25 cellular contexts compared by ENCODE assay signal in the genomic region with DNA sequence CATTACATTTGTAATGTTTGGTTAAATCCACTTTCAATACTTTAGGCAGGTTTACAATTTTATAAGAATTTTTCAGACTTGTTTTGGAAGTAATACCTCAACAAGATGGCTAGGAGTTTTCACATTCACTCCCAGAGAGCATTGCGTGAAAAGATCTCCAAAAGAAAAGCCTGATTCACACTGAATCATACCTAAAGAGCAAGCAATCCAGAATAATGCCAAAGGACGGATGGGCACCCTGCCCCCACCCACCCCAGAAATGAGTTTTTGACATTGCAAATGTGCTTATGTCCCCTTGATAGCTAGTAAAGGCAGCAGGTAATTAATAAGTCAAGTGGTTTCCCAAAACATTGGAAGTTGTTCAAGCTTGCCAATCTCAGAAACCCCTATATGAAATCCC.
DNase-seq lines count a peak whose midpoint lies in the region; ATAC-seq and TF ChIP-seq lines count a peak whose summit lies in the region.
"Had no signal": no experiment of that assay in that cellular context is flagged by ENCODE, and none has a peak within 500 bp of the region (broad histone marks: within the 10 kb centered on the region; RNA-seq: fewer than 3 reads in every experiment).

No MANE protein-coding gene starts in this region.

- H3K27me3 ChIP-seq in aorta (ENCODE audit: control insufficient read depth in 1 of 2, insufficient read depth in 2 of 2, low read length in 1 of 2), result no peaks in the 10 kb centered on the region
- H3K27me3 ChIP-seq: gastroesophageal sphincter, Peyer's patch had no signal

- H3K4me1 ChIP-seq in aorta (ENCODE audit: control insufficient read depth in 1 of 2, insufficient read depth in 2 of 2, low read length in 2 of 2), result no peaks in the 10 kb centered on the region
- H3K4me1 ChIP-seq: gastroesophageal sphincter, Peyer's patch had no signal

- H3K36me3 ChIP-seq in aorta (ENCODE audit: control insufficient read depth in 1 of 2, insufficient read depth in 2 of 2, low read length in 1 of 2), result no peaks in the 10 kb centered on the region
- H3K36me3 ChIP-seq: gastroesophageal sphincter, Peyer's patch, thoracic aorta had no signal

- intact Hi-C loops in aorta (cut with DNase I), result no loop called here

- ATAC-seq in GM19452 (IDR thresholded peaks at IDR 0.05; ENCODE audit: unreplicated experiment), result no peak
- no peak for ATAC-seq in HG02973 (IDR thresholded peaks at IDR 0.05; ENCODE audit: unreplicated experiment)
- no peak for ATAC-seq in aorta (ENCODE audit: low FRiP score)
- ATAC-seq in HG03175 (IDR thresholded peaks at IDR 0.05; ENCODE audit: unreplicated experiment), result no peak
- ATAC-seq: gastroesophageal sphincter; mucosa of descending colon; stimulated activated effector memory CD8-positive, alpha-beta T cell treated with anti-CD3 and anti-CD28 coated beads, Interleukin-12 subunit alpha, Interleukin-12 subunit beta, amount 100 ng/mL, for 72 hours had no signal

- H3K4me3 ChIP-seq in WI38 (ENCODE audit: low read depth, low read length), result peak overlapping the region; percentile 32
- H3K4me3 ChIP-seq in fibroblast of pulmonary artery (replicated peaks; ENCODE audit: low read depth, low read length), result no peak overlapping the region
- no peak overlapping the region for H3K4me3 ChIP-seq in aorta (ENCODE audit: low read length in 2 of 2)
- H3K4me3 ChIP-seq: coronary artery, gastroesophageal sphincter, mucosa of descending colon, Peyer's patch, thoracic aorta had no signal

- H3K27ac ChIP-seq in aorta (ENCODE audit: low read depth in 1 of 2, low read length in 2 of 2), result no peak overlapping the region
- H3K27ac ChIP-seq: coronary artery, gastroesophageal sphincter, Peyer's patch, thoracic aorta had no signal

- TF ChIP-seq CTCF in WI38 (IDR thresholded peaks at IDR 0.05; ENCODE audit: low read depth, low read length) (no peak), fibroblast of pulmonary artery (IDR thresholded peaks at IDR 0.05; ENCODE audit: low read length, missing control alignments) (no peak)

- 80 to 81% methylated on average over 2 of the region's 2 CpGs for WGBS in aorta, 2 donors

- H3K9me3 ChIP-seq in aorta (ENCODE audit: control insufficient read depth, low read length), result peaks cover 1% of the 10 kb centered on the region
- H3K9me3 ChIP-seq: gastroesophageal sphincter, mucosa of descending colon, Peyer's patch, thoracic aorta had no signal

- DNase-seq in A172 (ENCODE audit: low spot score) (peak; percentile 47), HS-5 (ENCODE audit: low read depth) (peak; percentile 51), fibroblast of pulmonary artery (ENCODE audit: low read depth) (peak; percentile 41), aorta (no peak)
- DNase-seq: 8988T; activated CD4-positive, alpha-beta T cell treated with anti-CD3 and anti-CD28 coated beads, Interleukin-2, amount 10 ng/mL, durations not matched to agents 24 days and 14 days; activated CD8-positive, alpha-beta memory T cell treated with anti-CD3 and anti-CD28 coated beads, Interleukin-2, amount 50 U/mL, for 48 hours; activated gamma-delta T cell treated with Interleukin-2 at 50 U/mL for 16 hours; C1 segment of cervical spinal cord; DMS 273 treated with DMSO at 0.1 percent for 48 hours; GOT3; KG1; mucosa of descending colon; NCI-H1105 treated with DMSO at 0.1 percent for 48 hours; NCI-H2171; Peyer's patch; stimulated activated CD4-positive, alpha-beta T cell treated with anti-CD3 and anti-CD28 coated beads, Interleukin-15, amount 100 ng/mL, for 24 hours had no signal

Comparison
In these comparisons a context has a peak if more than half of its experiments do, and no peak if none do; other contexts are left out.
1. DNase-seq: peak in A172 (single experiment), HS-5 (single experiment) and fibroblast of pulmonary artery (single experiment); none in aorta (0 of 2).